10 cellular contexts compared by ENCODE assay signal in the genomic region with DNA sequence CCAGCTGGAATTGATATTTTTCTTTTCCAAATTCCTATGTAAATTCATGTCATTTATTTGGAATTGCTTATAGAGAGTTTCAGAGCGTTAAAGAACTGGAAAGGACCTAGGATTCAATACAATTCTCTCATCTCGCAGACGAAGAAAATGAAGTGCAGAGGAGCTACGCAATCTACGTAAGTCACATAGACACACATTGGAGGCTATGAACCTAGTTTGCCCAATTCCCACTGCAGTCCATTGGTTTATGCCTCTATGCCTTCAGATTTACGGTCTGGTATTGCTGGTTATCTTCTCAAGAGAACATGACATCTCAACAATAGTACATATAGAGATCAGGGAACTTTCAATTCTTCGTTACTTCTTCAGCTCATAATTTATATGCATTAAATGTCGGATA. TPM values are rescaled to one million over a fixed set of nuclear protein-coding genes. Genes with fewer than 3 reads are reported as not detected.
A peak's percentile ranks its signal among the peaks of the same experiment; 100 is the strongest.
DNase-seq lines count a peak whose midpoint lies in the region; ATAC-seq and TF ChIP-seq lines count a peak whose summit lies in the region.
"Had no signal": no experiment of that assay in that cellular context is flagged by ENCODE, and none has a peak within 500 bp of the region (broad histone marks: within the 10 kb centered on the region; RNA-seq: fewer than 3 reads in every experiment).

No MANE protein-coding gene starts in this region.

- no peaks in the 10 kb centered on the region for H3K36me3 ChIP-seq in tibial artery
- H3K36me3 ChIP-seq: BE2C had no signal

- ATAC-seq in activated naive CD4-positive, alpha-beta T cell treated with anti-CD3 and anti-CD28 coated beads, Interleukin-2, amount 50 U/mL, for 72 hours, result no peak
- ATAC-seq in activated naive CD8-positive, alpha-beta T cell treated with anti-CD3 and anti-CD28 coated beads, Interleukin-2, amount 50 U/mL, for 24 hours, result no peak
- ATAC-seq in memory B cell (ENCODE audit: low read depth), result no peak
- no peak for ATAC-seq in HG03025 (IDR thresholded peaks at IDR 0.05; ENCODE audit: low FRiP score, unreplicated experiment)
- ATAC-seq in GM21786 (IDR thresholded peaks at IDR 0.05; ENCODE audit: unreplicated experiment), result no peak
- no peak for ATAC-seq in left lobe of liver

- H3K9me3 ChIP-seq in tibial artery, result no peaks in the 10 kb centered on the region
- H3K9me3 ChIP-seq: BE2C, mucosa of descending colon had no signal

- peak overlapping the region; percentile 89 for H3K4me3 Mint-ChIP-seq in activated naive CD4-positive, alpha-beta T cell treated with anti-CD3 and anti-CD28 coated beads for 36 hours
- H3K4me3 Mint-ChIP-seq in activated naive CD8-positive, alpha-beta T cell treated with anti-CD3 and anti-CD28 coated beads, Interleukin-2, amount 50 U/mL, for 24 hours, result peak overlapping the region; percentile 89
- H3K4me3 Mint-ChIP-seq in memory B cell, result peak overlapping the region; percentile 89

- H3K27ac Mint-ChIP-seq in activated naive CD4-positive, alpha-beta T cell treated with anti-CD3 and anti-CD28 coated beads for 36 hours, result no peak overlapping the region
- peak overlapping the region in 1 of 2 donors; percentile 79 for H3K27ac Mint-ChIP-seq in activated naive CD4-positive, alpha-beta T cell treated with anti-CD3 and anti-CD28 coated beads, Interleukin-2, amount 50 U/mL, for 72 hours
- peak overlapping the region; percentile 72 for H3K27ac Mint-ChIP-seq in activated naive CD8-positive, alpha-beta T cell treated with anti-CD3 and anti-CD28 coated beads, Interleukin-2, amount 50 U/mL, for 24 hours
- peak overlapping the region; percentile 94 for H3K27ac Mint-ChIP-seq in memory B cell

- CTCF ChIA-PET in activated naive CD4-positive, alpha-beta T cell treated with anti-CD3 and anti-CD28 coated beads for 36 hours (lab: Charles Lee), result interaction anchor here (0.6 to 1.3 kb wide), 5 partner anchors 13 to 237 kb away, joined by 3 to 4 read pairs (median 3); no protein-coding TSS in a partner anchor

- no peaks in the 10 kb centered on the region for H3K36me3 Mint-ChIP-seq in activated naive CD4-positive, alpha-beta T cell treated with anti-CD3 and anti-CD28 coated beads for 36 hours (ENCODE audit: low read depth)
- peaks cover 12 to 13% of the 10 kb centered on the region in 2 donors for H3K36me3 Mint-ChIP-seq in activated naive CD4-positive, alpha-beta T cell treated with anti-CD3 and anti-CD28 coated beads, Interleukin-2, amount 50 U/mL, for 72 hours
- H3K36me3 Mint-ChIP-seq in activated naive CD8-positive, alpha-beta T cell treated with anti-CD3 and anti-CD28 coated beads, Interleukin-2, amount 50 U/mL, for 24 hours (ENCODE audit: low read depth), result no peaks in the 10 kb centered on the region
- H3K36me3 Mint-ChIP-seq in memory B cell, result peaks cover under 1% of the 10 kb centered on the region

- H3K9me3 Mint-ChIP-seq in activated naive CD4-positive, alpha-beta T cell treated with anti-CD3 and anti-CD28 coated beads for 36 hours, result no peaks in the 10 kb centered on the region
- no peaks in the 10 kb centered on the region for H3K9me3 Mint-ChIP-seq in activated naive CD4-positive, alpha-beta T cell treated with anti-CD3 and anti-CD28 coated beads, Interleukin-2, amount 50 U/mL, for 72 hours
- H3K9me3 Mint-ChIP-seq in activated naive CD8-positive, alpha-beta T cell treated with anti-CD3 and anti-CD28 coated beads, Interleukin-2, amount 50 U/mL, for 24 hours, result no peaks in the 10 kb centered on the region
- no peaks in the 10 kb centered on the region for H3K9me3 Mint-ChIP-seq in memory B cell

- no peaks in the 10 kb centered on the region for H3K27me3 Mint-ChIP-seq in activated naive CD4-positive, alpha-beta T cell treated with anti-CD3 and anti-CD28 coated beads for 36 hours (ENCODE audit: low read depth)
- H3K27me3 Mint-ChIP-seq in activated naive CD8-positive, alpha-beta T cell treated with anti-CD3 and anti-CD28 coated beads, Interleukin-2, amount 50 U/mL, for 24 hours, result no peaks in the 10 kb centered on the region
- no peaks in the 10 kb centered on the region for H3K27me3 Mint-ChIP-seq in memory B cell

- intact Hi-C loops in activated naive CD4-positive, alpha-beta T cell treated with anti-CD3 and anti-CD28 coated beads for 36 hours (cut with micrococcal nuclease), result loop anchor here (2.0 to 10.0 kb wide), 4 partner anchors 650 to 1410 kb away; partner anchors contain the start of genes ARPC5, ODR4, TPR and TSEN15
- intact Hi-C loops in tibial artery (cut with DNase I; ENCODE audit: low total_unique reads), result loop anchor here (10.0 kb wide), 1 partner anchor 110 kb away; the partner anchor contains the start of genes SWT1 and TRMT1L

- H3K27ac ChIP-seq in tibial artery, result peak overlapping the region; percentile 89 to 92

- H3K27me3 ChIP-seq in tibial artery, result no peaks in the 10 kb centered on the region
- H3K27me3 ChIP-seq: BE2C had no signal

- H3K4me1 ChIP-seq in tibial artery, result peaks cover 0 to 16% (median 13%) of the 10 kb centered on the region in 4 donors
- H3K4me1 ChIP-seq: BE2C had no signal

- no peak for TF ChIP-seq CTCF in tibial artery (IDR thresholded peaks at IDR 0.05)

- no peak for DNase-seq in activated naive CD4-positive, alpha-beta T cell treated with anti-CD3 and anti-CD28 coated beads for 36 hours
- DNase-seq in activated naive CD4-positive, alpha-beta T cell treated with anti-CD3 and anti-CD28 coated beads, Interleukin-2, amount 50 U/mL, for 72 hours (ENCODE audit: low spot score in 2 of 2), result no peak
- DNase-seq in activated naive CD8-positive, alpha-beta T cell treated with anti-CD3 and anti-CD28 coated beads, Interleukin-2, amount 50 U/mL, for 24 hours, result no peak
- DNase-seq in memory B cell (ENCODE audit: low spot score in 2 of 2) (no peak), tibial artery (no peak), left lobe of liver (ENCODE audit: low spot score) (no peak)

- H3K4me1 Mint-ChIP-seq in activated naive CD4-positive, alpha-beta T cell treated with anti-CD3 and anti-CD28 coated beads for 36 hours (ENCODE audit: low read depth), result peaks cover 25% of the 10 kb centered on the region
- peaks cover 36% of the 10 kb centered on the region for H3K4me1 Mint-ChIP-seq in activated naive CD8-positive, alpha-beta T cell treated with anti-CD3 and anti-CD28 coated beads, Interleukin-2, amount 50 U/mL, for 24 hours
- H3K4me1 Mint-ChIP-seq in memory B cell, result peaks cover 19% of the 10 kb centered on the region

- no peak overlapping the region for H3K4me3 ChIP-seq in tibial artery

RNA-seq across cellular contexts. Expression of gene RNF2, which starts 1.0 kb away (rescaled TPM):
- 10 to 100 TPM; 19.2 to 23.4 TPM for total RNA-seq in activated naive CD4-positive, alpha-beta T cell treated with anti-CD3 and anti-CD28 coated beads for 36 hours
- 10 to 100 TPM; 14.2 to 20.6 TPM for total RNA-seq in activated naive CD4-positive, alpha-beta T cell treated with anti-CD3 and anti-CD28 coated beads, Interleukin-2, amount 50 U/mL, for 72 hours
- 3.9 TPM for total RNA-seq in left lobe of liver
